In the genomic region with DNA sequence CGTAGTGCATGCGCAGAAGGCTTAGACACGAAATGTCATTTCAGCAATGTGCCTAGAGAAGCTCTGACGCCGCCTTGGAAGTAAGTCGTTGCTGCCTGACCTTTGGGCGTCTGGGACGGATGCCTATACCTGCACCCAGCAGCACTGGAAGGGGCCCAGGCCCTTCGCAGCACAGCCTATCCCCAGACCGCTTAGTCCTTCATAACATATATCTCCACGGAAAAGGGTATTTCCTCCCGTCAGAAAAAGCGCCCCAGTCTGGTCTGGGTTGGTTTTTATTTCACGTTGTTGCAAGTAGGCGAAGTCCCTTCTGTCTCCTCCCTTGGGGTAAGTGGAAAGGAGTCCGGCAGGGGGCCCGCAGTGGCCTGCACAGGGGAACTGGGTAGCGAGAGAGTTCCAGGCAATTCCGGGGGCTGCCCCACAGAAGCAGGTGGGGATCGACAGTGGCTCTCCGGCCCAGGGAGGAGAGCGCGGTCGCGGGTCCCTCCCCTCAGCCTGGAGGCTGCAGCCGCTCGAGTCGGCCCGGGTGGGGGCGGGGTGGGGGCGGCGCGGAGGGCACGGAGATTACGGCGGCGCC, we compare ENCODE assay signal across 9 cellular contexts. TPM values are rescaled to one million over a fixed set of nuclear protein-coding genes. Genes with fewer than 3 reads are reported as not detected.
DNase-seq lines count a peak whose midpoint lies in the region; ATAC-seq, FAIRE-seq and TF ChIP-seq lines count a peak whose summit lies in the region.
"Had no signal": no experiment of that assay in that cellular context is flagged by ENCODE, and none has a peak within 500 bp of the region (broad histone marks: within the 10 kb centered on the region; RNA-seq: fewer than 3 reads in every experiment).

No MANE protein-coding gene starts in this region.

- in situ Hi-C loops in mammary epithelial cell (cut with MboI; ENCODE audit: low sequenced_read_pairs in 2 of 2) (no loop called here), HepG2 (cut with HindIII; ENCODE audit: extremely low pct_ligation_motif_present, low pct_unique_long_range_greater_than_20kb) (no loop called here)

- peaks cover 69% of the 10 kb centered on the region for H3K27me3 Mint-ChIP-seq in activated CD8-positive, alpha-beta memory T cell treated with anti-CD3 and anti-CD28 coated beads, Interleukin-2, amount 10 ng/mL, durations not matched to agents 7 days and 5 days
- H3K27me3 Mint-ChIP-seq in type B pancreatic cell, result peaks cover 60% of the 10 kb centered on the region

- no peaks in the 10 kb centered on the region for H3K9me3 Mint-ChIP-seq in activated CD8-positive, alpha-beta memory T cell treated with anti-CD3 and anti-CD28 coated beads, Interleukin-2, amount 10 ng/mL, durations not matched to agents 7 days and 5 days (ENCODE audit: low read depth)
- no peaks in the 10 kb centered on the region for H3K9me3 Mint-ChIP-seq in type B pancreatic cell
- H3K9me3 Mint-ChIP-seq: IgD-negative memory B cell had no signal

- BruUV-seq in mammary epithelial cell (replicated peaks; lab: Mats Ljungman, UMichigan) (no TSS peak), HepG2 (replicated peaks; lab: Mats Ljungman, UMichigan) (no TSS peak)

- intact Hi-C loops in mammary epithelial cell (cut with micrococcal nuclease), result no loop called here
- intact Hi-C loops in HepG2 (cut with micrococcal nuclease; ENCODE audit: unreplicated experiment), result no loop called here

- no peak for FAIRE-seq in HepG2 (lab: Jason Lieb, UNC)

- H3K4me1 Mint-ChIP-seq in activated CD8-positive, alpha-beta memory T cell treated with anti-CD3 and anti-CD28 coated beads, Interleukin-2, amount 10 ng/mL, durations not matched to agents 7 days and 5 days, result peaks cover 14% of the 10 kb centered on the region
- H3K4me1 Mint-ChIP-seq in type B pancreatic cell (ENCODE audit: unreplicated experiment), result peaks cover 28% of the 10 kb centered on the region

- H3K36me3 ChIP-seq in mammary epithelial cell (ENCODE audit: insufficient read depth, low read length) (no peaks in the 10 kb centered on the region), HepG2 (replicated peaks in 1 of 2; ENCODE audit: control insufficient read depth in 1 of 2, insufficient read depth in 2 of 2, low read length in 2 of 2) (no peaks in the 10 kb centered on the region)

- 35% methylated on average over 8 of the region's 37 CpGs for WGBS in mammary epithelial cell (ENCODE audit: low coverage, missing lambda C conversion rate)
- WGBS in HepG2 (ENCODE audit: low lambda C conversion rate), result 29% methylated on average over 36 of the region's 37 CpGs

- TF ChIP-seq RAD21 in HepG2 (CRISPR knock-in tag; IDR thresholded peaks at IDR 0.05), result no peak

- H3K4me2 ChIP-seq in mammary epithelial cell (ENCODE audit: insufficient read depth, low read depth, low read length) (peak overlapping the region; percentile 16), HepG2 (ENCODE audit: low read depth, low read length) (no peak overlapping the region; the same call in 1 of the 2 replicates)

- H3K4me1 ChIP-seq in mammary epithelial cell (ENCODE audit: insufficient read depth, low read length) (no peaks in the 10 kb centered on the region), HepG2 (ENCODE audit: insufficient read depth, low read length) (no peaks in the 10 kb centered on the region)

- H3K27ac ChIP-seq in mammary epithelial cell (ENCODE audit: insufficient read depth, low read depth, low read length) (no peak overlapping the region), HepG2 (ENCODE audit: extremely low read length, insufficient read depth, low read length) (no peak overlapping the region)

- no peak for TF ChIP-seq POLR2A in HepG2 (IDR thresholded peaks at IDR 0.05; ENCODE audit: insufficient read depth in 1 of 2, low read depth in 2 of 2, low read length in 2 of 2)

- dilution Hi-C loops in mammary epithelial cell (cut with HindIII; ENCODE audit: low sequenced_read_pairs), result no loop called here

- H2AFZ ChIP-seq in mammary epithelial cell (ENCODE audit: low read depth, low read length), result no peak overlapping the region
- no peak overlapping the region for H2AFZ ChIP-seq in HepG2 (ENCODE audit: low read length)

- no peak for TF ChIP-seq EP300 in HepG2 (IDR thresholded peaks at IDR 0.05; ENCODE audit: low read depth in 2 of 2, low read length in 2 of 2)
- no peak for TF ChIP-seq EP300 in HepG2 (CRISPR knock-in tag; IDR thresholded peaks at IDR 0.05; ENCODE audit: borderline replicate concordance)

- H4K20me1 ChIP-seq in mammary epithelial cell (ENCODE audit: insufficient read depth, low read length) (no peaks in the 10 kb centered on the region), HepG2 (ENCODE audit: insufficient read depth, low read length) (no peaks in the 10 kb centered on the region; the same call in 1 of the 2 replicates)

- H3K36me3 Mint-ChIP-seq in activated CD8-positive, alpha-beta memory T cell treated with anti-CD3 and anti-CD28 coated beads, Interleukin-2, amount 10 ng/mL, durations not matched to agents 7 days and 5 days, result no peaks in the 10 kb centered on the region
- no peaks in the 10 kb centered on the region for H3K36me3 Mint-ChIP-seq in type B pancreatic cell
- H3K36me3 Mint-ChIP-seq: IgD-negative memory B cell had no signal

- H3K9ac ChIP-seq in mammary epithelial cell (ENCODE audit: insufficient read depth, low read length), result no peak overlapping the region
- no peak overlapping the region for H3K9ac ChIP-seq in HepG2 (ENCODE audit: insufficient read depth, low read depth, low read length)

- POLR2A ChIA-PET in HepG2 (lab: Yijun Ruan, JAX), result no interaction called here

- peak overlapping the region; percentile 54 for H3K27ac Mint-ChIP-seq in activated CD8-positive, alpha-beta memory T cell treated with anti-CD3 and anti-CD28 coated beads, Interleukin-2, amount 10 ng/mL, durations not matched to agents 7 days and 5 days
- peak overlapping the region; percentile 72 for H3K27ac Mint-ChIP-seq in type B pancreatic cell
- H3K27ac Mint-ChIP-seq: IgD-negative memory B cell had no signal

- no peak for ATAC-seq in activated CD8-positive, alpha-beta memory T cell treated with anti-CD3 and anti-CD28 coated beads, Interleukin-2, amount 10 ng/mL, durations not matched to agents 7 days and 5 days
- ATAC-seq in HepG2, result peak; percentile 63
- ATAC-seq in HG03196 (IDR thresholded peaks at IDR 0.05; ENCODE audit: unreplicated experiment), result no peak

- no peak for DNase-seq in activated CD8-positive, alpha-beta memory T cell treated with anti-CD3 and anti-CD28 coated beads, Interleukin-2, amount 10 ng/mL, durations not matched to agents 7 days and 5 days
- DNase-seq in activated CD8-positive, alpha-beta memory T cell treated with anti-CD3 and anti-CD28 coated beads, Interleukin-2, amount 50 U/mL, for 4 hours, result no peak
- DNase-seq in mammary epithelial cell (no peak), HepG2 (ENCODE audit: low spot score) (no peak), type B pancreatic cell (ENCODE audit: extremely low spot score, unreplicated experiment) (peak; percentile 75), SIG-M5 treated with dmso at 0.1 percent for 504 hours (lab: John Stamatoyannopoulos, UW; ENCODE audit: unreplicated experiment) (no peak)
- no peak for DNase-seq in stimulated activated CD4-positive, alpha-beta T cell treated with anti-CD3 and anti-CD28 coated beads, Interleukin-1b, Interleukin-23, amount 100 ng/mL, for 48 hours

- H3K9me3 ChIP-seq in mammary epithelial cell (replicated peaks; ENCODE audit: insufficient read depth, low read length) (no peaks in the 10 kb centered on the region), HepG2 (ENCODE audit: low read length) (no peaks in the 10 kb centered on the region)

- H3K4me3 Mint-ChIP-seq in activated CD8-positive, alpha-beta memory T cell treated with anti-CD3 and anti-CD28 coated beads, Interleukin-2, amount 10 ng/mL, durations not matched to agents 7 days and 5 days, result no peak overlapping the region
- H3K4me3 Mint-ChIP-seq in type B pancreatic cell, result peak overlapping the region; percentile 93

- H3K27me3 ChIP-seq in mammary epithelial cell (ENCODE audit: insufficient read depth, low read length) (peaks cover 27% of the 10 kb centered on the region), HepG2 (ENCODE audit: control insufficient read depth in 1 of 2, insufficient read depth in 2 of 2, low read length in 2 of 2) (peaks cover 8 to 35% of the 10 kb centered on the region in 2 experiments)

- no peak for TF ChIP-seq CTCF in mammary epithelial cell (conservative IDR thresholded peaks at IDR 0.05 in 1 of 2, IDR thresholded peaks at IDR 0.05 in 1 of 2; ENCODE audit: extremely low read depth in 1 of 2, insufficient read depth in 1 of 2, low read depth in 1 of 2, low read length in 2 of 2)
- no peak for TF ChIP-seq CTCF in HepG2 (CRISPR knock-in tag; IDR thresholded peaks at IDR 0.05)
- peak; percentile 56 for TF ChIP-seq CTCF in type B pancreatic cell (conservative IDR thresholded peaks at IDR 0.05)

- CTCF ChIA-PET in activated CD8-positive, alpha-beta memory T cell treated with anti-CD3 and anti-CD28 coated beads, Interleukin-2, amount 10 ng/mL, durations not matched to agents 7 days and 5 days (lab: Charles Lee), result no interaction called here
- CTCF ChIA-PET in mammary epithelial cell (lab: Charles Lee; ENCODE audit: low non-redundant PET), result no interaction called here
- CTCF ChIA-PET in HepG2 (lab: Yijun Ruan, JAX; ENCODE audit: low intra/inter-chr PET ratio, low total read pairs), result no interaction called here

- no peaks in the 10 kb centered on the region for H3K79me2 ChIP-seq in mammary epithelial cell (ENCODE audit: insufficient read depth, low read length)
- no peaks in the 10 kb centered on the region for H3K79me2 ChIP-seq in HepG2 (ENCODE audit: insufficient read depth, low read length)

- H3K4me3 ChIP-seq in mammary epithelial cell (replicated peaks in 1 of 3; ENCODE audit: insufficient read depth in 1 of 3, low read depth in 2 of 3, low read length in 3 of 3), result no peak overlapping the region
- H3K4me3 ChIP-seq in HepG2 (replicated peaks in 1 of 3; ENCODE audit: insufficient read depth in 1 of 3, low read depth in 2 of 3, low read length in 3 of 3), result no peak overlapping the region; a peak in 1 of 6 replicates

RNA-seq across cellular contexts. Expression of a gene that starts 0.6 kb away (rescaled TPM):
- not detected for total RNA-seq in activated CD8-positive, alpha-beta memory T cell treated with anti-CD3 and anti-CD28 coated beads, Interleukin-2, amount 10 ng/mL, durations not matched to agents 7 days and 5 days
- total RNA-seq in mammary epithelial cell, result not detected
- polyA plus RNA-seq in mammary epithelial cell, result not detected
- polyA minus RNA-seq in mammary epithelial cell, result not detected
- total RNA-seq in HepG2 (2016; rRNA removed; fragmentation: Illumina TruSeq; extraction: Trizol), result not detected in 2 replicates
- total RNA-seq in HepG2 (2016; cell fraction: cytosol; rRNA removed; fragmentation: Illumina TruSeq; extraction: Trizol; ENCODE audit: low read depth), result not detected in 2 replicates
- total RNA-seq in HepG2 (2016; cell fraction: insoluble cytoplasmic fraction; rRNA removed; fragmentation: Illumina TruSeq; extraction: Trizol), result not detected in 2 replicates
- not detected in 2 replicates for total RNA-seq in HepG2 (2016; cell fraction: membrane; rRNA removed; fragmentation: Illumina TruSeq; extraction: Trizol)
- not detected in 2 replicates for total RNA-seq in HepG2 (2016; cell fraction: nucleus; rRNA removed; fragmentation: Illumina TruSeq; extraction: Trizol)
- polyA plus RNA-seq in HepG2 (2011; rRNA removed), result not detected in 2 replicates
- not detected in 2 replicates for polyA plus RNA-seq in HepG2 (2011; cell fraction: cytosol; rRNA removed)
- polyA plus RNA-seq in HepG2 (2011; cell fraction: nucleus; rRNA removed), result not detected in 2 replicates
- polyA plus RNA-seq in HepG2 (2012), result not detected in 2 replicates
- not detected in 2 replicates for polyA plus RNA-seq in HepG2 (2016; cell fraction: cytosol; fragmentation: Illumina TruSeq; extraction: Trizol; ENCODE audit: low read depth)
- polyA plus RNA-seq in HepG2 (2016; cell fraction: insoluble cytoplasmic fraction; fragmentation: Illumina TruSeq; extraction: Trizol; ENCODE audit: low read depth), result not detected in 2 replicates
- polyA plus RNA-seq in HepG2 (2016; cell fraction: membrane; fragmentation: Illumina TruSeq; extraction: Trizol; ENCODE audit: low read depth), result not detected in 2 replicates
- not detected in 2 replicates for polyA plus RNA-seq in HepG2 (2016; cell fraction: nucleus; fragmentation: Illumina TruSeq; extraction: Trizol; ENCODE audit: insufficient read depth, low read depth)
- polyA minus RNA-seq in HepG2 (2011; rRNA and poly(A)+ RNA removed; ENCODE audit: low replicate concordance), result 350 TPM in 1 of 2 replicates, not detected in the other
- 0.18 and 1.2 TPM in 2 replicates for polyA minus RNA-seq in HepG2 (2011; cell fraction: cytosol; rRNA and poly(A)+ RNA removed)
- polyA minus RNA-seq in HepG2 (2011; cell fraction: nucleus; rRNA and poly(A)+ RNA removed), result 0.25 and 0.52 TPM in 2 replicates
- total RNA-seq in type B pancreatic cell (ENCODE audit: low replicate concordance), result 2.3 and 29.7 TPM in 2 replicates
- polyA plus RNA-seq: IgD-negative memory B cell had no signal
